In genomic region chr1:151993734-151994496, GRCh38 we compare ENCODE assay signal across 8 cellular contexts. TPM values are rescaled to one million over a fixed set of nuclear protein-coding genes. Genes with fewer than 3 reads are reported as not detected.
DNase-seq lines count a peak whose midpoint lies in the region; TF ChIP-seq lines count a peak whose summit lies in the region.

A gene with protein sequence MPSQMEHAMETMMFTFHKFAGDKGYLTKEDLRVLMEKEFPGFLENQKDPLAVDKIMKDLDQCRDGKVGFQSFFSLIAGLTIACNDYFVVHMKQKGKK (minus strand): TSS chr1:151993859. CDS start chr1:151986230, 7,629 bp downstream.

- peaks cover 57% of the 10 kb centered on the region for H3F3A ChIP-seq in GM23248 (ENCODE audit: insufficient read depth)

- H3K27me3 ChIP-seq in GM23248 (replicated peaks; ENCODE audit: insufficient read depth): no peaks in the 10 kb centered on the region
- H3K27me3 ChIP-seq in testis: no peaks in the 10 kb centered on the region

- H3K9me2 ChIP-seq in GM23248 (ENCODE audit: insufficient read depth): no peaks in the 10 kb centered on the region

- no peaks in the 10 kb centered on the region for H3K27me3 Mint-ChIP-seq in activated T-helper 2 cell treated with anti-CD3 and anti-CD28 coated beads, Interferon-gamma antibody, Interleukin-2, Interleukin-4, amounts not matched to agents 10 μg/mL and 5 μg/mL and 100 μg/mL, durations not matched to agents 14 hours and 24 hours and 36 hours (ENCODE audit: low read depth)
- peaks cover 8% of the 10 kb centered on the region for H3K27me3 Mint-ChIP-seq in nephron progenitor cell (ENCODE audit: low read depth, poor library complexity)

- H3K4me2 ChIP-seq in GM23248 (ENCODE audit: unreplicated experiment): peak within 1 kb of the TSS; percentile 89

- H3K4me1 Mint-ChIP-seq in activated T-helper 2 cell treated with anti-CD3 and anti-CD28 coated beads, Interferon-gamma antibody, Interleukin-2, Interleukin-4, amounts not matched to agents 10 μg/mL and 5 μg/mL and 100 μg/mL, durations not matched to agents 14 hours and 24 hours and 36 hours (ENCODE audit: low read depth): peaks cover 48% of the 10 kb centered on the region
- H3K4me1 Mint-ChIP-seq in nephron progenitor cell: peaks cover 53% of the 10 kb centered on the region

- TF ChIP-seq POLR2A in testis (IDR thresholded peaks at IDR 0.05): no peak

- in situ Hi-C loops in GM23248 (cut with MboI): no loop called here

- peak within 1 kb of the TSS; percentile 96 for H3K27ac Mint-ChIP-seq in activated T-helper 2 cell treated with anti-CD3 and anti-CD28 coated beads, Interferon-gamma antibody, Interleukin-2, Interleukin-4, amounts not matched to agents 10 μg/mL and 5 μg/mL and 100 μg/mL, durations not matched to agents 14 hours and 24 hours and 36 hours
- H3K27ac Mint-ChIP-seq in nephron progenitor cell: peak within 1 kb of the TSS; percentile 91

- H3K4me3 ChIP-seq in GM23248 (peak within 1 kb of the TSS; percentile 97), fibroblast of pulmonary artery (replicated peaks; ENCODE audit: low read depth, low read length) (peak within 1 kb of the TSS; percentile 90), testis (peak within 1 kb of the TSS; percentile 68 to 92)

- peaks cover 33% of the 10 kb centered on the region for H3K36me3 Mint-ChIP-seq in activated T-helper 2 cell treated with anti-CD3 and anti-CD28 coated beads, Interferon-gamma antibody, Interleukin-2, Interleukin-4, amounts not matched to agents 10 μg/mL and 5 μg/mL and 100 μg/mL, durations not matched to agents 14 hours and 24 hours and 36 hours (ENCODE audit: low read depth)
- H3K36me3 Mint-ChIP-seq in nephron progenitor cell (ENCODE audit: low read depth): no peaks in the 10 kb centered on the region

- H3K9ac ChIP-seq in GM23248: peak within 1 kb of the TSS; percentile 99

- 0 to 1% methylated on average over 30 to 60 of the region's 69 CpGs for WGBS in GM23248 (ENCODE audit: low coverage in 1 of 2, low lambda C conversion rate in 2 of 2, missing lambda C conversion rate in 2 of 2), 2 experiments
- 5 to 80% methylated on average over 1 to 49 of the region's 69 CpGs for WGBS in testis, 2 donors

- H3K4me1 ChIP-seq in GM23248 (ENCODE audit: insufficient read depth): peaks cover 47% of the 10 kb centered on the region
- peaks cover 37% of the 10 kb centered on the region for H3K4me1 ChIP-seq in testis

- DNase-seq in A172 (ENCODE audit: low spot score) (peak; percentile 89), GM23248 (peak; percentile 88), RKO (ENCODE audit: low spot score) (peak; percentile 37), fibroblast of pulmonary artery (ENCODE audit: low read depth) (peak; percentile 70), nephron progenitor cell (peak; percentile 79), testis (peak; percentile 86), GM19240 (ENCODE audit: insufficient read length, low spot score) (no peak)
- peak; percentile 80 for DNase-seq in activated T-helper 2 cell treated with anti-CD3 and anti-CD28 coated beads, Interferon-gamma antibody, Interleukin-2, Interleukin-4, amounts not matched to agents 10 μg/mL and 5 μg/mL and 100 μg/mL, durations not matched to agents 14 hours and 24 hours and 36 hours (ENCODE audit: low spot score)

- peak within 1 kb of the TSS; percentile 53 for H2AFZ ChIP-seq in GM23248

- H3K36me3 ChIP-seq in GM23248 (ENCODE audit: low read depth) (no peaks in the 10 kb centered on the region), testis (ENCODE audit: low read depth, missing control alignments) (no peaks in the 10 kb centered on the region)

- H3K9me3 ChIP-seq in GM23248 (ENCODE audit: low read depth) (no peaks in the 10 kb centered on the region), testis (no peaks in the 10 kb centered on the region)

- H4K20me1 ChIP-seq in GM23248 (ENCODE audit: insufficient read depth): no peaks in the 10 kb centered on the region

- peak within 1 kb of the TSS; percentile 96 for H3K4me3 Mint-ChIP-seq in activated T-helper 2 cell treated with anti-CD3 and anti-CD28 coated beads, Interferon-gamma antibody, Interleukin-2, Interleukin-4, amounts not matched to agents 10 μg/mL and 5 μg/mL and 100 μg/mL, durations not matched to agents 14 hours and 24 hours and 36 hours (ENCODE audit: low read depth)
- peak within 1 kb of the TSS; percentile 93 for H3K4me3 Mint-ChIP-seq in nephron progenitor cell

- TF ChIP-seq CTCF in fibroblast of pulmonary artery (IDR thresholded peaks at IDR 0.05; ENCODE audit: low read length, missing control alignments) (no peak), nephron progenitor cell (IDR thresholded peaks at IDR 0.05) (no peak), testis (IDR thresholded peaks at IDR 0.05) (no peak)

- no peaks in the 10 kb centered on the region for H3K9me3 Mint-ChIP-seq in activated T-helper 2 cell treated with anti-CD3 and anti-CD28 coated beads, Interferon-gamma antibody, Interleukin-2, Interleukin-4, amounts not matched to agents 10 μg/mL and 5 μg/mL and 100 μg/mL, durations not matched to agents 14 hours and 24 hours and 36 hours
- no peaks in the 10 kb centered on the region for H3K9me3 Mint-ChIP-seq in nephron progenitor cell

- peak within 1 kb of the TSS; percentile 98 for H3K27ac ChIP-seq in GM23248
- peak within 1 kb of the TSS; percentile 84 to 88 for H3K27ac ChIP-seq in testis

- intact Hi-C loops in activated T-helper 2 cell treated with anti-CD3 and anti-CD28 coated beads, Interferon-gamma antibody, Interleukin-2, Interleukin-4, amounts not matched to agents 10 μg/mL and 5 μg/mL and 100 μg/mL, durations not matched to agents 14 hours and 24 hours and 36 hours (cut with micrococcal nuclease): loop anchor here (1.0 to 5.0 kb wide), 4 partner anchors 9 to 157 kb away; partner anchors contain the start of gene C2CD4D
- intact Hi-C loops in testis (cut with DNase I; ENCODE audit: low total_unique reads): no loop called here

- peaks cover 34% of the 10 kb centered on the region for H3K79me2 ChIP-seq in GM23248 (ENCODE audit: insufficient read depth)

RNA-seq across cellular contexts. Expression of the gene that starts here (rescaled TPM):
- total RNA-seq in A172 (2014; rRNA removed; shearing (Covaris generic)): 760 and 801 TPM in 2 replicates
- 60.5 and 60.7 TPM in 2 replicates for total RNA-seq in GM23248 (2014; rRNA removed; shearing (Covaris generic))
- polyA plus RNA-seq in GM23248 (2016; fragmentation: Nextera tagmentation; extraction: Ambion mirVana): 1,024 and 1,043 TPM in 2 replicates
- total RNA-seq in activated T-helper 2 cell treated with anti-CD3 and anti-CD28 coated beads, Interferon-gamma antibody, Interleukin-2, Interleukin-4, amounts not matched to agents 10 μg/mL and 5 μg/mL and 100 μg/mL, durations not matched to agents 14 hours and 24 hours and 36 hours: 145 and 160 TPM in 2 replicates
- 100 to 1,000 TPM in 1 of 2 donors, 10 to 100 TPM in 1; 92.4 to 110 TPM for total RNA-seq in testis
- 364 TPM for polyA plus RNA-seq in testis (ENCODE audit: insufficient read depth, low read depth, low replicate concordance)
